Comparison of ENCODE assay signal across 25 cellular contexts in genomic region chr20:47775039-47775438, GRCh38.
"Had no signal": no experiment of that assay in that cellular context is flagged by ENCODE, and none has a peak within 500 bp of the region (broad histone marks: within the 10 kb centered on the region; RNA-seq: fewer than 3 reads in every experiment).

No MANE protein-coding gene starts in this region.

- DNase-seq: effector memory CD8-positive, alpha-beta T cell; foreskin keratinocyte; head of caudate nucleus; kidney; left cardiac atrium; left ventricle myocardium superior; mesenchymal stem cell; midbrain; naive B cell; occipital lobe; right lobe of liver; spleen; stimulated activated CD4-positive, alpha-beta T cell treated with anti-CD3 and anti-CD28 coated beads, Interleukin-15, amount 100 ng/mL, for 24 hours; stimulated activated CD4-positive, alpha-beta T cell treated with anti-CD3 and anti-CD28 coated beads, Interleukin-1b, Interleukin-23, amount 100 ng/mL, for 48 hours; stimulated activated CD4-positive, alpha-beta T cell treated with anti-CD3 and anti-CD28 coated beads, Interleukin-4, amount 100 ng/mL, for 24 hours; tibial artery; upper lobe of right lung had no signal

- H3K27ac ChIP-seq: epithelial cell of prostate, foreskin keratinocyte, parathyroid adenoma, prostate gland, right lobe of liver, spleen, tibial artery, upper lobe of right lung had no signal

- H3K4me1 ChIP-seq: foreskin keratinocyte, parathyroid adenoma had no signal

- H3K27ac Mint-ChIP-seq: effector memory CD8-positive, alpha-beta T cell; stimulated activated memory B cell treated with anti-CD40 and anti-IgM and Interleukin-4, amounts not matched to agents 10 μg/mL and 1 μg/mL and 100 μg/mL, for 72 hours; stimulated activated naive CD8-positive, alpha-beta T cell treated with anti-CD3 and anti-CD28 coated beads, Interleukin-15, Interleukin-2, amounts not matched to agents 100 ng/mL and 50 ng/mL, for 24 hours had no signal

- H3K36me3 ChIP-seq: prostate gland, right lobe of liver, spleen, upper lobe of right lung had no signal

- H3K9ac ChIP-seq: parathyroid adenoma had no signal

- ATAC-seq: effector memory CD8-positive, alpha-beta T cell; foreskin keratinocyte; left cardiac atrium; left ventricle myocardium superior; right lobe of liver; stimulated activated memory B cell treated with anti-CD40 and anti-IgM and Interleukin-4, amounts not matched to agents 10 μg/mL and 1 μg/mL and 100 μg/mL, for 72 hours; upper lobe of right lung had no signal

- H3K27me3 ChIP-seq: foreskin keratinocyte, hepatocyte, right lobe of liver, tibial artery had no signal

- H3K9me3 Mint-ChIP-seq: effector memory CD8-positive, alpha-beta T cell; stimulated activated memory B cell treated with anti-CD40 and anti-IgM and Interleukin-4, amounts not matched to agents 10 μg/mL and 1 μg/mL and 100 μg/mL, for 72 hours had no signal

- H3K4me3 ChIP-seq: hepatocyte, lung, prostate gland, right lobe of liver, spleen, tibial artery, upper lobe of right lung had no signal

- FAIRE-seq: kidney had no signal

- H3K4me3 Mint-ChIP-seq: effector memory CD8-positive, alpha-beta T cell; naive B cell; nephron; stimulated activated memory B cell treated with anti-CD40 and anti-IgM and Interleukin-4, amounts not matched to agents 10 μg/mL and 1 μg/mL and 100 μg/mL, for 72 hours; stimulated activated naive CD8-positive, alpha-beta T cell treated with anti-CD3 and anti-CD28 coated beads, Interleukin-15, Interleukin-2, amounts not matched to agents 100 ng/mL and 50 ng/mL, for 24 hours had no signal

- H3K4me1 Mint-ChIP-seq: naive B cell; stimulated activated memory B cell treated with anti-CD40 and anti-IgM and Interleukin-4, amounts not matched to agents 10 μg/mL and 1 μg/mL and 100 μg/mL, for 72 hours had no signal

- H3K9me3 ChIP-seq: prostate gland, tibial artery, upper lobe of right lung had no signal
